In genomic region chr4:184408711-184409081, GRCh38 we compare ENCODE assay signal across 13 cellular contexts.
DNase-seq lines count a peak whose midpoint lies in the region; ATAC-seq and TF ChIP-seq lines count a peak whose summit lies in the region.
"Had no signal": no experiment of that assay in that cellular context is flagged by ENCODE, and none has a peak within 500 bp of the region (broad histone marks: within the 10 kb centered on the region; RNA-seq: fewer than 3 reads in every experiment).

No MANE protein-coding gene starts in this region.

- CTCF ChIA-PET in activated naive CD4-positive, alpha-beta T cell treated with anti-CD3 and anti-CD28 coated beads for 36 hours (lab: Charles Lee): interaction anchor here (0.8 to 0.9 kb wide), 3 partner anchors 9 to 145 kb away, joined by 3 to 4 read pairs (median 3); no protein-coding TSS in a partner anchor

- H3K27me3 ChIP-seq in endodermal cell (ENCODE audit: control insufficient read depth, insufficient read depth, low read length, poor library complexity, severe bottlenecking) (no peaks in the 10 kb centered on the region), upper lobe of left lung (no peaks in the 10 kb centered on the region)
- H3K27me3 ChIP-seq: cardiac muscle cell had no signal

- TF ChIP-seq POLR2A in upper lobe of left lung (IDR thresholded peaks at IDR 0.05): no peak

- H3K27ac Mint-ChIP-seq in activated naive CD4-positive, alpha-beta T cell treated with anti-CD3 and anti-CD28 coated beads, Interleukin-2, amount 50 U/mL, for 24 hours: peak overlapping the region; percentile 95
- no peak overlapping the region for H3K27ac Mint-ChIP-seq in activated naive CD4-positive, alpha-beta T cell treated with anti-CD3 and anti-CD28 coated beads for 36 hours
- H3K27ac Mint-ChIP-seq in endodermal cell: no peak overlapping the region
- H3K27ac Mint-ChIP-seq in stimulated activated naive B cell treated with anti-CD40 and anti-IgM and Interleukin-4, amounts not matched to agents 10 μg/mL and 1 μg/mL and 100 μg/mL, for 72 hours: peak overlapping the region; percentile 63

- no peaks in the 10 kb centered on the region for H3K27me3 Mint-ChIP-seq in activated naive CD4-positive, alpha-beta T cell treated with anti-CD3 and anti-CD28 coated beads, Interleukin-2, amount 50 U/mL, for 24 hours
- H3K27me3 Mint-ChIP-seq in activated naive CD4-positive, alpha-beta T cell treated with anti-CD3 and anti-CD28 coated beads for 36 hours (ENCODE audit: low read depth): no peaks in the 10 kb centered on the region
- no peaks in the 10 kb centered on the region for H3K27me3 Mint-ChIP-seq in endodermal cell (ENCODE audit: insufficient read depth)
- H3K27me3 Mint-ChIP-seq in stimulated activated naive B cell treated with anti-CD40 and anti-IgM and Interleukin-4, amounts not matched to agents 10 μg/mL and 1 μg/mL and 100 μg/mL, for 72 hours: no peaks in the 10 kb centered on the region

- no peaks in the 10 kb centered on the region for H3K9me3 Mint-ChIP-seq in activated naive CD4-positive, alpha-beta T cell treated with anti-CD3 and anti-CD28 coated beads, Interleukin-2, amount 50 U/mL, for 24 hours
- no peaks in the 10 kb centered on the region for H3K9me3 Mint-ChIP-seq in activated naive CD4-positive, alpha-beta T cell treated with anti-CD3 and anti-CD28 coated beads for 36 hours
- no peaks in the 10 kb centered on the region for H3K9me3 Mint-ChIP-seq in endodermal cell
- H3K9me3 Mint-ChIP-seq in stimulated activated naive B cell treated with anti-CD40 and anti-IgM and Interleukin-4, amounts not matched to agents 10 μg/mL and 1 μg/mL and 100 μg/mL, for 72 hours: no peaks in the 10 kb centered on the region
- H3K9me3 Mint-ChIP-seq: activated T-cell treated with anti-CD3 and anti-CD28 coated beads, Interleukin-2, amount 50 U/mL, for 4 hours had no signal

- ATAC-seq in SK-N-SH treated with all-trans-retinoic acid at 6 μM for 48 hours: peak; percentile 25; the same call in 2 of the 3 replicates
- no peak for ATAC-seq in stimulated activated naive B cell treated with anti-CD40 and anti-IgM and Interleukin-4, amounts not matched to agents 10 μg/mL and 1 μg/mL and 100 μg/mL, for 72 hours (replicated peaks)
- ATAC-seq in HG02973 (IDR thresholded peaks at IDR 0.05; ENCODE audit: unreplicated experiment): no peak
- no peak for ATAC-seq in upper lobe of left lung (ENCODE audit: low FRiP score in 2 of 2)

- TF ChIP-seq CTCF in endodermal cell (conservative IDR thresholded peaks at IDR 0.05) (no peak), upper lobe of left lung (IDR thresholded peaks at IDR 0.05) (no peak)

- intact Hi-C loops in activated naive CD4-positive, alpha-beta T cell treated with anti-CD3 and anti-CD28 coated beads for 36 hours (cut with micrococcal nuclease): loop anchor here (2.0 kb wide), 3 partner anchors 26 to 126 kb away; no protein-coding TSS in a partner anchor

- H3K4me3 Mint-ChIP-seq in activated naive CD4-positive, alpha-beta T cell treated with anti-CD3 and anti-CD28 coated beads, Interleukin-2, amount 50 U/mL, for 24 hours: no peak overlapping the region
- no peak overlapping the region for H3K4me3 Mint-ChIP-seq in activated naive CD4-positive, alpha-beta T cell treated with anti-CD3 and anti-CD28 coated beads for 36 hours
- H3K4me3 Mint-ChIP-seq in endodermal cell: no peak overlapping the region
- H3K4me3 Mint-ChIP-seq in stimulated activated naive B cell treated with anti-CD40 and anti-IgM and Interleukin-4, amounts not matched to agents 10 μg/mL and 1 μg/mL and 100 μg/mL, for 72 hours: peak overlapping the region in 1 of 2 donors; percentile 14
- H3K4me3 Mint-ChIP-seq: activated T-cell treated with anti-CD3 and anti-CD28 coated beads, Interleukin-2, amount 50 U/mL, for 4 hours had no signal

- H3K4me1 ChIP-seq in endodermal cell (ENCODE audit: control insufficient read depth, insufficient read depth, low read length) (no peaks in the 10 kb centered on the region), upper lobe of left lung (peaks cover 6 to 24% (median 14%) of the 10 kb centered on the region in 4 donors)

- peaks cover 57% of the 10 kb centered on the region for H3K4me1 Mint-ChIP-seq in activated naive CD4-positive, alpha-beta T cell treated with anti-CD3 and anti-CD28 coated beads, Interleukin-2, amount 50 U/mL, for 24 hours
- H3K4me1 Mint-ChIP-seq in activated naive CD4-positive, alpha-beta T cell treated with anti-CD3 and anti-CD28 coated beads for 36 hours (ENCODE audit: low read depth): peaks cover 47% of the 10 kb centered on the region
- peaks cover 4% of the 10 kb centered on the region for H3K4me1 Mint-ChIP-seq in endodermal cell
- H3K4me1 Mint-ChIP-seq in stimulated activated naive B cell treated with anti-CD40 and anti-IgM and Interleukin-4, amounts not matched to agents 10 μg/mL and 1 μg/mL and 100 μg/mL, for 72 hours: peaks cover 54 to 85% of the 10 kb centered on the region in 2 donors

- WGBS in endodermal cell (ENCODE audit: insufficient coverage in 1 of 2, insufficient read length in 1 of 2), 2 experiments: 86 to 100% methylated on average over 1 to 3 of the region's 3 CpGs
- 87% methylated on average over 3 of the region's 3 CpGs for WGBS in upper lobe of left lung, 2 donors

- no peaks in the 10 kb centered on the region for H3K9me3 ChIP-seq in endodermal cell (ENCODE audit: control insufficient read depth, low read length)
- no peaks in the 10 kb centered on the region for H3K9me3 ChIP-seq in upper lobe of left lung

- H3K4me3 ChIP-seq in endodermal cell (ENCODE audit: low read length) (no peak overlapping the region), upper lobe of left lung (no peak overlapping the region)
- H3K4me3 ChIP-seq: cardiac muscle cell had no signal

- DNase-seq in activated naive CD4-positive, alpha-beta T cell treated with anti-CD3 and anti-CD28 coated beads for 36 hours: no peak
- DNase-seq in endodermal cell: no peak
- DNase-seq in stimulated activated naive B cell treated with anti-CD40 and anti-IgM and Interleukin-4, amounts not matched to agents 10 μg/mL and 1 μg/mL and 100 μg/mL, for 72 hours: no peak
- no peak for DNase-seq in kidney glomerular epithelial cell (lab: John Stamatoyannopoulos, UW)
- DNase-seq in upper lobe of left lung: no peak
- DNase-seq: activated T-cell treated with anti-CD3 and anti-CD28 coated beads, Interleukin-2, amount 50 U/mL, for 4 hours; erythroblast; NCI-H1105 treated with DMSO at 0.1 percent for 48 hours; trophoblast cell had no signal

- H3K9ac ChIP-seq in endodermal cell (ENCODE audit: extremely low read depth, low read length, poor library complexity, severe bottlenecking): no peak overlapping the region

- H3K36me3 Mint-ChIP-seq in activated naive CD4-positive, alpha-beta T cell treated with anti-CD3 and anti-CD28 coated beads, Interleukin-2, amount 50 U/mL, for 24 hours: peaks cover 19% of the 10 kb centered on the region
- peaks cover 36% of the 10 kb centered on the region for H3K36me3 Mint-ChIP-seq in activated naive CD4-positive, alpha-beta T cell treated with anti-CD3 and anti-CD28 coated beads for 36 hours (ENCODE audit: low read depth)
- H3K36me3 Mint-ChIP-seq in endodermal cell (ENCODE audit: low read depth): peaks cover 48% of the 10 kb centered on the region
- H3K36me3 Mint-ChIP-seq in stimulated activated naive B cell treated with anti-CD40 and anti-IgM and Interleukin-4, amounts not matched to agents 10 μg/mL and 1 μg/mL and 100 μg/mL, for 72 hours: peaks cover 53 to 80% of the 10 kb centered on the region in 2 donors

- no peak for TF ChIP-seq EP300 in upper lobe of left lung (IDR thresholded peaks at IDR 0.05)

- H3K36me3 ChIP-seq in endodermal cell (ENCODE audit: control insufficient read depth, insufficient read depth, low read length) (peaks cover 27% of the 10 kb centered on the region), upper lobe of left lung (peaks cover 4 to 70% (median 45%) of the 10 kb centered on the region in 4 donors)
- H3K36me3 ChIP-seq: cardiac muscle cell had no signal

- H3K27ac ChIP-seq in endodermal cell (ENCODE audit: low read depth, low read length) (peak overlapping the region; percentile 58), upper lobe of left lung (peak overlapping the region in 1 of 4 donors; percentile 7)
- H3K27ac ChIP-seq: cardiac muscle cell had no signal

TF ChIP-seq in SK-N-SH treated with all-trans-retinoic acid at 6 μM for 48 hours, 23 proteins besides CTCF, POLR2A, EP300 and RAD21:
- TF ChIP-seq ZNF565 (CRISPR knock-in tag; conservative IDR thresholded peaks at IDR 0.05; ENCODE audit: low read depth) (no peak), CSRNP3 (CRISPR knock-in tag; IDR thresholded peaks at IDR 0.05) (no peak)

Comparison
In these comparisons a context has a peak if more than half of its experiments do, and no peak if none do; other contexts are left out.
1. H3K27ac Mint-ChIP-seq: peak in activated naive CD4-positive, alpha-beta T cell treated with anti-CD3 and anti-CD28 coated beads, Interleukin-2, amount 50 U/mL, for 24 hours (single experiment) and stimulated activated naive B cell treated with anti-CD40 and anti-IgM and Interleukin-4, amounts not matched to agents 10 μg/mL and 1 μg/mL and 100 μg/mL, for 72 hours (single experiment); none in activated naive CD4-positive, alpha-beta T cell treated with anti-CD3 and anti-CD28 coated beads for 36 hours (single experiment) and endodermal cell (single experiment).